Comparison of ENCODE assay signal across 8 cellular contexts in genomic region chr12:59113831-59114273, GRCh38.
A peak's percentile ranks its signal among the peaks of the same experiment; 100 is the strongest.
DNase-seq lines count a peak whose midpoint lies in the region; ATAC-seq, FAIRE-seq and TF ChIP-seq lines count a peak whose summit lies in the region.

No MANE protein-coding gene starts in this region.

- DNase-seq in AG04449 (ENCODE audit: low read depth, low spot score) (peak; percentile 42), NCI-H1048 (lab: John Stamatoyannopoulos, UW) (peak; percentile 35), SJSA1 (ENCODE audit: low read depth in 1 of 2, low spot score in 2 of 2) (peak; percentile 65 to 81), chondrocyte (ENCODE audit: low spot score) (no peak), HepG2 (ENCODE audit: low spot score) (peak; percentile 63)
- DNase-seq in stimulated activated CD8-positive, alpha-beta memory T cell treated with anti-CD3 and anti-CD28 coated beads, Interleukin-4, amount 100 ng/mL, for 48 hours, result peak; percentile 75

- H3K27ac Mint-ChIP-seq in chondrocyte (ENCODE audit: unreplicated experiment), result no peak overlapping the region

- no peak overlapping the region for H2AFZ ChIP-seq in HepG2 (ENCODE audit: low read length)

- H4K20me1 ChIP-seq in HepG2 (ENCODE audit: insufficient read depth, low read length), result no peaks in the 10 kb centered on the region

- CTCF ChIA-PET in AG04449 (lab: Yijun Ruan, JAX), result interaction anchor here (0.7 to 8.4 kb wide), 50 partner anchors 9 to 1130 kb away, joined by 3 to 161 read pairs (median 4); no protein-coding TSS in a partner anchor
- CTCF ChIA-PET in HepG2 (lab: Yijun Ruan, JAX; ENCODE audit: low intra/inter-chr PET ratio, low total read pairs), result interaction anchor here (1.4 to 4.2 kb wide), 3 partner anchors 36 to 573 kb away, joined by 4 to 36 read pairs (median 6); no protein-coding TSS in a partner anchor

- no peaks in the 10 kb centered on the region for H3K27me3 ChIP-seq in SJSA1 (replicated peaks)
- H3K27me3 ChIP-seq in HepG2 (ENCODE audit: control insufficient read depth in 1 of 2, insufficient read depth in 2 of 2, low read length in 2 of 2), result no peaks in the 10 kb centered on the region

- peak; percentile 91 for ATAC-seq in GM18502 (IDR thresholded peaks at IDR 0.05; ENCODE audit: poor library complexity, unreplicated experiment)
- peak; percentile 81 for ATAC-seq in HG02763 (IDR thresholded peaks at IDR 0.05; ENCODE audit: unreplicated experiment)
- peak; percentile 97 for ATAC-seq in HepG2

- POLR2A ChIA-PET in AG04449 (lab: Yijun Ruan, JAX), result no interaction called here
- POLR2A ChIA-PET in HepG2 (lab: Yijun Ruan, JAX), result no interaction called here

- H3K9me3 ChIP-seq in SJSA1 (replicated peaks) (no peaks in the 10 kb centered on the region), HepG2 (ENCODE audit: low read length) (no peaks in the 10 kb centered on the region)

- in situ Hi-C loops in HepG2 (cut with HindIII; ENCODE audit: extremely low pct_ligation_motif_present, low pct_unique_long_range_greater_than_20kb), result no loop called here

- H3K36me3 ChIP-seq in SJSA1 (no peaks in the 10 kb centered on the region), HepG2 (replicated peaks in 1 of 2; ENCODE audit: control insufficient read depth in 1 of 2, insufficient read depth in 2 of 2, low read length in 2 of 2) (no peaks in the 10 kb centered on the region)

- H3K4me1 ChIP-seq in SJSA1 (replicated peaks) (peaks cover 7% of the 10 kb centered on the region; the same call in 1 of the 2 replicates), HepG2 (ENCODE audit: insufficient read depth, low read length) (no peaks in the 10 kb centered on the region)

- peak; percentile 89 for TF ChIP-seq CTCF in AG04449 (IDR thresholded peaks at IDR 0.05; ENCODE audit: insufficient read depth, low read length, missing control alignments)
- TF ChIP-seq CTCF in chondrocyte (IDR thresholded peaks at IDR 0.05), result peak; percentile 97
- TF ChIP-seq CTCF in HepG2 (CRISPR knock-in tag; IDR thresholded peaks at IDR 0.05), result peak; percentile 82

- H3K4me3 ChIP-seq in AG04449 (ENCODE audit: low read depth, low read length) (no peak overlapping the region), SJSA1 (no peak overlapping the region), HepG2 (replicated peaks in 1 of 3; ENCODE audit: insufficient read depth in 1 of 3, low read depth in 2 of 3, low read length in 3 of 3) (peak overlapping the region in 1 of 3 experiments; percentile 40; a peak in 1 of 6 replicates)

- no TSS peak for BruUV-seq in HepG2 (replicated peaks; lab: Mats Ljungman, UMichigan)

- H3K27ac ChIP-seq in SJSA1, result no peak overlapping the region
- H3K27ac ChIP-seq in HepG2 (ENCODE audit: extremely low read length, insufficient read depth, low read length), result no peak overlapping the region

- 0% methylated on average over 5 of the region's 6 CpGs for WGBS in HepG2 (ENCODE audit: low lambda C conversion rate)

- peak; percentile 64; the same call in 1 of the 2 replicates for TF ChIP-seq RAD21 in HepG2 (CRISPR knock-in tag; IDR thresholded peaks at IDR 0.05)

- H3K9ac ChIP-seq in HepG2 (ENCODE audit: insufficient read depth, low read depth, low read length), result no peak overlapping the region

- intact Hi-C loops in HepG2 (cut with micrococcal nuclease; ENCODE audit: unreplicated experiment), result loop anchor here (1.0 kb wide), 3 partner anchors 36 to 574 kb away; no protein-coding TSS in a partner anchor

- H3K79me2 ChIP-seq in HepG2 (ENCODE audit: insufficient read depth, low read length), result no peaks in the 10 kb centered on the region

- FAIRE-seq in HepG2 (lab: Jason Lieb, UNC), result peak; percentile 49

- TF ChIP-seq EP300 in HepG2 (IDR thresholded peaks at IDR 0.05; ENCODE audit: low read depth in 2 of 2, low read length in 2 of 2), result no peak
- TF ChIP-seq EP300 in HepG2 (CRISPR knock-in tag; IDR thresholded peaks at IDR 0.05; ENCODE audit: borderline replicate concordance), result no peak

- H3K9me3 Mint-ChIP-seq in chondrocyte (ENCODE audit: low read depth), result peaks cover 3% of the 10 kb centered on the region

- H3K4me3 Mint-ChIP-seq in chondrocyte (ENCODE audit: unreplicated experiment), result no peak overlapping the region

- peaks cover 2% of the 10 kb centered on the region for H3K36me3 Mint-ChIP-seq in chondrocyte (ENCODE audit: low read depth)

- peak overlapping the region; percentile 64 for H3K4me2 ChIP-seq in HepG2 (ENCODE audit: low read depth, low read length)

- TF ChIP-seq POLR2A in HepG2 (IDR thresholded peaks at IDR 0.05; ENCODE audit: insufficient read depth in 1 of 2, low read depth in 2 of 2, low read length in 2 of 2), result no peak

- peaks cover 13% of the 10 kb centered on the region for H3K4me1 Mint-ChIP-seq in chondrocyte (ENCODE audit: low read depth)

- no peaks in the 10 kb centered on the region for H3K27me3 Mint-ChIP-seq in chondrocyte (ENCODE audit: low read depth)

TF ChIP-seq in HepG2, 621 proteins besides CTCF, POLR2A, EP300 and RAD21 (continues in another document):
- TF ChIP-seq IKZF4 (CRISPR knock-in tag; IDR thresholded peaks at IDR 0.05; ENCODE audit: borderline replicate concordance, low read depth, not compliant biosample characterization), result no peak
- TF ChIP-seq ZNF282 (IDR thresholded peaks at IDR 0.05; ENCODE audit: partially characterized antibody), result no peak
- TF ChIP-seq NBN (conservative IDR thresholded peaks at IDR 0.05), result no peak
- TF ChIP-seq ZSCAN21 (CRISPR knock-in tag; IDR thresholded peaks at IDR 0.05; ENCODE audit: borderline replicate concordance), result no peak
- 0 out of 2 replicates have a peak, but pooled peaks have one; percentile 11 for TF ChIP-seq SAP130 (CRISPR knock-in tag; IDR thresholded peaks at IDR 0.05; ENCODE audit: low read depth)
- no peak for TF ChIP-seq PATZ1 (CRISPR knock-in tag; IDR thresholded peaks at IDR 0.05)
- no peak for TF ChIP-seq ZNF580 (CRISPR knock-in tag; IDR thresholded peaks at IDR 0.05; ENCODE audit: borderline replicate concordance, low read depth)
- TF ChIP-seq ZNF709 (CRISPR knock-in tag; IDR thresholded peaks at IDR 0.05), result no peak
- no peak for TF ChIP-seq ZNF503 (CRISPR knock-in tag; IDR thresholded peaks at IDR 0.05)
- TF ChIP-seq IRF1 (CRISPR knock-in tag; IDR thresholded peaks at IDR 0.05; ENCODE audit: low read depth), result no peak
- TF ChIP-seq ASH2L (IDR thresholded peaks at IDR 0.05; ENCODE audit: insufficient read length, low read depth, low read length), result no peak
- TF ChIP-seq NR2C2 (CRISPR knock-in tag; IDR thresholded peaks at IDR 0.05; ENCODE audit: borderline replicate concordance), result no peak
- no peak for TF ChIP-seq KLF11 (CRISPR knock-in tag; IDR thresholded peaks at IDR 0.05)
- no peak for TF ChIP-seq CHCHD3 (CRISPR knock-in tag; IDR thresholded peaks at IDR 0.05)
- TF ChIP-seq ZNF740 (CRISPR knock-in tag; IDR thresholded peaks at IDR 0.05), result no peak
- TF ChIP-seq SMC3 (IDR thresholded peaks at IDR 0.05; ENCODE audit: low read length), result peak; percentile 79
- TF ChIP-seq ZNF331 (CRISPR knock-in tag; IDR thresholded peaks at IDR 0.05), result peak; percentile 52; the same call in 1 of the 2 replicates
